Comparison of ENCODE assay signal across 4 cellular contexts in genomic region chr16:74422086-74422485, GRCh38. TPM values are rescaled to one million over a fixed set of nuclear protein-coding genes. Genes with fewer than 3 reads are reported as not detected.
"Had no signal": no experiment of that assay in that cellular context is flagged by ENCODE, and none has a peak within 500 bp of the region (broad histone marks: within the 10 kb centered on the region; RNA-seq: fewer than 3 reads in every experiment).

No MANE protein-coding gene starts in this region.

RNA-seq across cellular contexts. Expression of gene CLEC18B, which starts 0.8 kb away (rescaled TPM):
- total RNA-seq: right atrium auricular region had no signal
- polyA plus RNA-seq: naive thymus-derived CD4-positive, alpha-beta T cell had no signal

RNA-seq across cellular contexts. Expression of gene NPIPB15, which starts 46.0 kb away (rescaled TPM):
- total RNA-seq: vagina had no signal
- polyA plus RNA-seq: neural cell had no signal
